In the genomic region with DNA sequence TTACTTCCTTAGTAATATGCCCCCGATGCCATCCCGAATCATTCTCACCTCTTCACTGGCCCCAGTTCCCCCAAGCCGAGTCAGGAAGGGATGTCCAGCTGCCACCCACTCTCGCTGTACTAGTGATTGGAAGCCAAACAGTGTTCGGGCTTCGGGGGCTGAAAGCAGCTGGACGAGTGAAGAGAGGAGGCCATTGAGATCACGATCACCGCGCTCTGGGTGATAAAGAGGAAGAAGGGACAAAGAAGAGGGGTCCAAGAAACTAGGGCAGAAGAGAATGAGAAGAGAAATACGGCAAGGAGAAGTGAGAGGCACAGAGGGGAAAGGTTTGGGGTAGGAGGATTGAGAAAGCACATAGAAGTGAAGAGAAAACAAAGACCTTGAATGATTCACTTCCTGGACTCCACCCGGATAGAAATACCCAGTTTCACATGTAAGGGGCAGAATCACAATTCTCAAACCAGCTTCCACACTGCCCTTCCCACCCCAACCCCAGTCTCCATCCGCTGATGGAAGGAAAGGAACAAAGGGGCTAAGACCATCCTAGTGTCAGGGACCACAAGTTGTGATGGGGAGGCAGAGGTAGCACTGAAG, we compare ENCODE assay signal across 1 cellular context.
TF ChIP-seq lines count a peak whose summit lies in the region.

No MANE protein-coding gene starts in this region.

TF ChIP-seq in GM12878, 131 proteins besides CTCF, POLR2A, EP300 and RAD21:
- TF ChIP-seq, protein P1, sequence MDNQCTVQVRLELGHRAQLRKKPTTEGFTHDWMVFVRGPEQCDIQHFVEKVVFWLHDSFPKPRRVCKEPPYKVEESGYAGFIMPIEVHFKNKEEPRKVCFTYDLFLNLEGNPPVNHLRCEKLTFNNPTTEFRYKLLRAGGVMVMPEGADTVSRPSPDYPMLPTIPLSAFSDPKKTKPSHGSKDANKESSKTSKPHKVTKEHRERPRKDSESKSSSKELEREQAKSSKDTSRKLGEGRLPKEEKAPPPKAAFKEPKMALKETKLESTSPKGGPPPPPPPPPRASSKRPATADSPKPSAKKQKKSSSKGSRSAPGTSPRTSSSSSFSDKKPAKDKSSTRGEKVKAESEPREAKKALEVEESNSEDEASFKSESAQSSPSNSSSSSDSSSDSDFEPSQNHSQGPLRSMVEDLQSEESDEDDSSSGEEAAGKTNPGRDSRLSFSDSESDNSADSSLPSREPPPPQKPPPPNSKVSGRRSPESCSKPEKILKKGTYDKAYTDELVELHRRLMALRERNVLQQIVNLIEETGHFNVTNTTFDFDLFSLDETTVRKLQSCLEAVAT (IDR thresholded peaks at IDR 0.05): no peak
- TF ChIP-seq, protein P2, sequence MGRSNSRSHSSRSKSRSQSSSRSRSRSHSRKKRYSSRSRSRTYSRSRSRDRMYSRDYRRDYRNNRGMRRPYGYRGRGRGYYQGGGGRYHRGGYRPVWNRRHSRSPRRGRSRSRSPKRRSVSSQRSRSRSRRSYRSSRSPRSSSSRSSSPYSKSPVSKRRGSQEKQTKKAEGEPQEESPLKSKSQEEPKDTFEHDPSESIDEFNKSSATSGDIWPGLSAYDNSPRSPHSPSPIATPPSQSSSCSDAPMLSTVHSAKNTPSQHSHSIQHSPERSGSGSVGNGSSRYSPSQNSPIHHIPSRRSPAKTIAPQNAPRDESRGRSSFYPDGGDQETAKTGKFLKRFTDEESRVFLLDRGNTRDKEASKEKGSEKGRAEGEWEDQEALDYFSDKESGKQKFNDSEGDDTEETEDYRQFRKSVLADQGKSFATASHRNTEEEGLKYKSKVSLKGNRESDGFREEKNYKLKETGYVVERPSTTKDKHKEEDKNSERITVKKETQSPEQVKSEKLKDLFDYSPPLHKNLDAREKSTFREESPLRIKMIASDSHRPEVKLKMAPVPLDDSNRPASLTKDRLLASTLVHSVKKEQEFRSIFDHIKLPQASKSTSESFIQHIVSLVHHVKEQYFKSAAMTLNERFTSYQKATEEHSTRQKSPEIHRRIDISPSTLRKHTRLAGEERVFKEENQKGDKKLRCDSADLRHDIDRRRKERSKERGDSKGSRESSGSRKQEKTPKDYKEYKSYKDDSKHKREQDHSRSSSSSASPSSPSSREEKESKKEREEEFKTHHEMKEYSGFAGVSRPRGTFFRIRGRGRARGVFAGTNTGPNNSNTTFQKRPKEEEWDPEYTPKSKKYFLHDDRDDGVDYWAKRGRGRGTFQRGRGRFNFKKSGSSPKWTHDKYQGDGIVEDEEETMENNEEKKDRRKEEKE (IDR thresholded peaks at IDR 0.05): no peak
